10 cellular contexts compared by ENCODE assay signal in the genomic region with DNA sequence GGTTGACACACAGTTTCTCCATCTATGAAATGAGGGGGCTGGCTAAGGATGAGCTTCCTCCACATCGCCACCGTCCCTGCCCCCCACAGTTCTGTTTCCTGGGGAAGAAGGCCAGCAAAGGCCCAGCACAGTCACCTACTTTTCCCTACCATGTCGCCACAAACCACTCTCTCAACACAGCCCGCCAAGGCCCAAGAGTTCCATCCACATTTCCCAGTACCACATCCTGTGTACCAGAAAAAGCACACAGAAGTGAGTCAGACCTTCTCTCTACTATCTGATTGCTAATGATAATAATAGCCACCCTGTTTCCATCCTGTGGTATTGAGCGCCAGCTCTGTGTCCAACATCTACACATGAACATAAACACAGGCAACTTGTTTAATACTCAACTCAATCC. TPM values are rescaled to one million over a fixed set of nuclear protein-coding genes. Genes with fewer than 3 reads are reported as not detected.
DNase-seq lines count a peak whose midpoint lies in the region; ATAC-seq, FAIRE-seq and TF ChIP-seq lines count a peak whose summit lies in the region.
"Had no signal": no experiment of that assay in that cellular context is flagged by ENCODE, and none has a peak within 500 bp of the region (broad histone marks: within the 10 kb centered on the region; RNA-seq: fewer than 3 reads in every experiment).

No MANE protein-coding gene starts in this region.

- no peak overlapping the region for H3K4me3 ChIP-seq in SK-N-SH (ENCODE audit: low read depth in 2 of 2, low read length in 1 of 2)
- H3K4me3 ChIP-seq in fibroblast of mammary gland (ENCODE audit: control insufficient read depth, low read depth, low read length), result no peak overlapping the region

- POLR2A ChIA-PET in SK-N-SH (lab: Yijun Ruan, JAX), result interaction anchor here (0.6 kb wide), 1 partner anchor 148 kb away, joined by 3 read pairs; a partner anchor contains a TSS

- H3K36me3 Mint-ChIP-seq in activated naive CD4-positive, alpha-beta T cell treated with anti-CD3 and anti-CD28 coated beads, Interleukin-2, amount 50 U/mL, for 72 hours, result peaks cover 0 to 5% of the 10 kb centered on the region in 2 donors

- H3K27ac ChIP-seq in SK-N-SH (ENCODE audit: low read depth in 2 of 2, low read length in 1 of 2), result peak overlapping the region in 1 of 2 experiments; percentile 52; a peak in 2 of 4 replicates
- H3K27ac ChIP-seq: WERI-Rb-1 had no signal

- no peaks in the 10 kb centered on the region for H4K20me1 ChIP-seq in SK-N-SH (ENCODE audit: insufficient read depth)

- no peak for TF ChIP-seq EP300 in SK-N-SH (IDR thresholded peaks at IDR 0.05; ENCODE audit: borderline replicate concordance in 1 of 2, low read depth in 1 of 2, low read length in 1 of 2)

- H3K9me2 ChIP-seq in SK-N-SH, result no peaks in the 10 kb centered on the region

- H3K4me2 ChIP-seq in SK-N-SH, result peak overlapping the region; percentile 49

- H3K9me3 ChIP-seq in SK-N-SH, result no peaks in the 10 kb centered on the region

- H3K27ac Mint-ChIP-seq in activated naive CD4-positive, alpha-beta T cell treated with anti-CD3 and anti-CD28 coated beads, Interleukin-2, amount 50 U/mL, for 72 hours, result no peak overlapping the region

- peak; percentile 69 to 75 for ATAC-seq in activated naive CD4-positive, alpha-beta T cell treated with anti-CD3 and anti-CD28 coated beads, Interleukin-2, amount 50 U/mL, for 72 hours

- no peaks in the 10 kb centered on the region for H3K79me2 ChIP-seq in SK-N-SH (ENCODE audit: insufficient read depth)

- peaks cover 0 to 10% of the 10 kb centered on the region in 2 donors for H3K9me3 Mint-ChIP-seq in activated naive CD4-positive, alpha-beta T cell treated with anti-CD3 and anti-CD28 coated beads, Interleukin-2, amount 50 U/mL, for 72 hours

- no peak overlapping the region for H2AFZ ChIP-seq in SK-N-SH (ENCODE audit: low read depth)

- H3K27me3 ChIP-seq in SK-N-SH (ENCODE audit: insufficient read depth), result no peaks in the 10 kb centered on the region

- H3F3A ChIP-seq in SK-N-SH (replicated peaks; ENCODE audit: insufficient read depth), result peaks cover 10% of the 10 kb centered on the region

- no peak for FAIRE-seq in urothelium cell line (lab: Jason Lieb, UNC)

- H3K4me1 ChIP-seq in SK-N-SH (ENCODE audit: control insufficient read depth in 1 of 2, insufficient read depth in 2 of 2, low read depth in 1 of 2, low read length in 1 of 2), result peaks cover 4 to 22% of the 10 kb centered on the region in 2 experiments; a peak in 3 of 4 replicates

- no peaks in the 10 kb centered on the region for H3K36me3 ChIP-seq in SK-N-SH (replicated peaks in 1 of 2; ENCODE audit: control insufficient read depth in 1 of 2, insufficient read depth in 2 of 2, low read length in 1 of 2)
- H3K36me3 ChIP-seq: WERI-Rb-1 had no signal

- 52% methylated on average over 5 of the region's 5 CpGs for WGBS in SK-N-SH (ENCODE audit: low lambda C conversion rate)

- DNase-seq in activated naive CD4-positive, alpha-beta T cell treated with anti-CD3 and anti-CD28 coated beads, Interleukin-2, amount 50 U/mL, for 72 hours (ENCODE audit: low spot score in 2 of 2), result no peak
- DNase-seq in activated naive CD4-positive, alpha-beta T cell treated with anti-CD3 and anti-CD28 coated beads, Interleukin-2, amount 50 U/mL, for 16 hours, result no peak
- no peak for DNase-seq in SK-N-SH
- peak; percentile 90 for DNase-seq in fibroblast of mammary gland (ENCODE audit: low read depth)
- DNase-seq in urothelium cell line (ENCODE audit: low spot score), result peak; percentile 55
- DNase-seq in iPS-NIHi11 (ENCODE audit: low spot score), result no peak
- no peak for DNase-seq in activated CD8-positive, alpha-beta memory T cell treated with anti-CD3 and anti-CD28 coated beads for 24 hours
- no peak for DNase-seq in HK-2 (ENCODE audit: unreplicated experiment)
- DNase-seq: WERI-Rb-1 had no signal

- no peak for TF ChIP-seq CTCF in SK-N-SH (IDR thresholded peaks at IDR 0.05)
- TF ChIP-seq CTCF in fibroblast of mammary gland (conservative IDR thresholded peaks at IDR 0.05; ENCODE audit: control insufficient read depth, insufficient read depth, low read depth, low read length), result no peak

- CTCF ChIA-PET in SK-N-SH (lab: Yijun Ruan, JAX), result no interaction called here

- H3K9ac ChIP-seq in SK-N-SH, result no peak overlapping the region

- no peak for TF ChIP-seq RAD21 in SK-N-SH (IDR thresholded peaks at IDR 0.05; ENCODE audit: low read length)

TF ChIP-seq in SK-N-SH, 30 proteins besides CTCF, POLR2A, EP300 and RAD21:
- peak; percentile 69 for TF ChIP-seq JUND (IDR thresholded peaks at IDR 0.05)
- TF ChIP-seq, protein P1, sequence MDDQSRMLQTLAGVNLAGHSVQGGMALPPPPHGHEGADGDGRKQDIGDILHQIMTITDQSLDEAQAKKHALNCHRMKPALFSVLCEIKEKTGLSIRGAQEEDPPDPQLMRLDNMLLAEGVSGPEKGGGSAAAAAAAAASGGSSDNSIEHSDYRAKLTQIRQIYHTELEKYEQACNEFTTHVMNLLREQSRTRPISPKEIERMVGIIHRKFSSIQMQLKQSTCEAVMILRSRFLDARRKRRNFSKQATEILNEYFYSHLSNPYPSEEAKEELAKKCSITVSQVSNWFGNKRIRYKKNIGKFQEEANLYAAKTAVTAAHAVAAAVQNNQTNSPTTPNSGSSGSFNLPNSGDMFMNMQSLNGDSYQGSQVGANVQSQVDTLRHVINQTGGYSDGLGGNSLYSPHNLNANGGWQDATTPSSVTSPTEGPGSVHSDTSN (IDR thresholded peaks at IDR 0.05), result no peak
- TF ChIP-seq, protein P2, sequence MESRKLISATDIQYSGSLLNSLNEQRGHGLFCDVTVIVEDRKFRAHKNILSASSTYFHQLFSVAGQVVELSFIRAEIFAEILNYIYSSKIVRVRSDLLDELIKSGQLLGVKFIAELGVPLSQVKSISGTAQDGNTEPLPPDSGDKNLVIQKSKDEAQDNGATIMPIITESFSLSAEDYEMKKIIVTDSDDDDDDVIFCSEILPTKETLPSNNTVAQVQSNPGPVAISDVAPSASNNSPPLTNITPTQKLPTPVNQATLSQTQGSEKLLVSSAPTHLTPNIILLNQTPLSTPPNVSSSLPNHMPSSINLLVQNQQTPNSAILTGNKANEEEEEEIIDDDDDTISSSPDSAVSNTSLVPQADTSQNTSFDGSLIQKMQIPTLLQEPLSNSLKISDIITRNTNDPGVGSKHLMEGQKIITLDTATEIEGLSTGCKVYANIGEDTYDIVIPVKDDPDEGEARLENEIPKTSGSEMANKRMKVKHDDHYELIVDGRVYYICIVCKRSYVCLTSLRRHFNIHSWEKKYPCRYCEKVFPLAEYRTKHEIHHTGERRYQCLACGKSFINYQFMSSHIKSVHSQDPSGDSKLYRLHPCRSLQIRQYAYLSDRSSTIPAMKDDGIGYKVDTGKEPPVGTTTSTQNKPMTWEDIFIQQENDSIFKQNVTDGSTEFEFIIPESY (IDR thresholded peaks at IDR 0.05; ENCODE audit: borderline replicate concordance, low read depth), result no peak
- peak; percentile 78; the same call in 1 of the 2 replicates for TF ChIP-seq FOSL2 (IDR thresholded peaks at IDR 0.05; ENCODE audit: borderline replicate concordance, low read depth)
- TF ChIP-seq NFIC (IDR thresholded peaks at IDR 0.05; ENCODE audit: borderline replicate concordance), result peak; percentile 66
- TF ChIP-seq, protein P3, sequence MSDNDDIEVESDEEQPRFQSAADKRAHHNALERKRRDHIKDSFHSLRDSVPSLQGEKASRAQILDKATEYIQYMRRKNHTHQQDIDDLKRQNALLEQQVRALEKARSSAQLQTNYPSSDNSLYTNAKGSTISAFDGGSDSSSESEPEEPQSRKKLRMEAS (IDR thresholded peaks at IDR 0.05; ENCODE audit: low read depth), result 0 out of 2 replicates have a peak, but pooled peaks have one; percentile 37
- TF ChIP-seq POLR2AphosphoS5 (IDR thresholded peaks at IDR 0.05; ENCODE audit: low read depth, low read length), result no peak
- TF ChIP-seq GATA2 (CRISPR knock-in tag; IDR thresholded peaks at IDR 0.05), result no peak
- TF ChIP-seq, protein P4, sequence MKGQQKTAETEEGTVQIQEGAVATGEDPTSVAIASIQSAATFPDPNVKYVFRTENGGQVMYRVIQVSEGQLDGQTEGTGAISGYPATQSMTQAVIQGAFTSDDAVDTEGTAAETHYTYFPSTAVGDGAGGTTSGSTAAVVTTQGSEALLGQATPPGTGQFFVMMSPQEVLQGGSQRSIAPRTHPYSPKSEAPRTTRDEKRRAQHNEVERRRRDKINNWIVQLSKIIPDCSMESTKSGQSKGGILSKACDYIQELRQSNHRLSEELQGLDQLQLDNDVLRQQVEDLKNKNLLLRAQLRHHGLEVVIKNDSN (IDR thresholded peaks at IDR 0.05; ENCODE audit: borderline replicate concordance, low read depth), result no peak
- TF ChIP-seq TCF12 (IDR thresholded peaks at IDR 0.05), result peak; percentile 74
- 0 out of 2 replicates have a peak, but pooled peaks have one; percentile 71 for TF ChIP-seq MEF2A (IDR thresholded peaks at IDR 0.05; ENCODE audit: borderline replicate concordance, low read depth)

RNA-seq across cellular contexts. Expression of a gene that starts 30.3 kb away (rescaled TPM):
- total RNA-seq in activated naive CD4-positive, alpha-beta T cell treated with anti-CD3 and anti-CD28 coated beads, Interleukin-2, amount 50 U/mL, for 72 hours, result 10 to 100 TPM; 17.5 to 22.8 TPM
- 1.6 and 2.5 TPM in 2 replicates for polyA plus RNA-seq in SK-N-SH (2012; rRNA removed)
- polyA plus RNA-seq in SK-N-SH (2012; cell fraction: cytosol; rRNA removed), result 0.91 and 1.3 TPM in 2 replicates
- 2.9 and 3.2 TPM in 2 replicates for polyA plus RNA-seq in SK-N-SH (2012; cell fraction: nucleus; rRNA removed)
- polyA plus RNA-seq: neural cell had no signal

Comparison
In these comparisons a context has a peak if more than half of its experiments do, and no peak if none do; other contexts are left out.
1. DNase-seq: peak in fibroblast of mammary gland (single experiment) and urothelium cell line (single experiment); none in activated naive CD4-positive, alpha-beta T cell treated with anti-CD3 and anti-CD28 coated beads, Interleukin-2, amount 50 U/mL, for 72 hours (0 of 2), activated naive CD4-positive, alpha-beta T cell treated with anti-CD3 and anti-CD28 coated beads, Interleukin-2, amount 50 U/mL, for 16 hours (single experiment), SK-N-SH (single experiment), iPS-NIHi11 (single experiment), activated CD8-positive, alpha-beta memory T cell treated with anti-CD3 and anti-CD28 coated beads for 24 hours (single experiment) and HK-2 (single experiment).